In the genomic region with DNA sequence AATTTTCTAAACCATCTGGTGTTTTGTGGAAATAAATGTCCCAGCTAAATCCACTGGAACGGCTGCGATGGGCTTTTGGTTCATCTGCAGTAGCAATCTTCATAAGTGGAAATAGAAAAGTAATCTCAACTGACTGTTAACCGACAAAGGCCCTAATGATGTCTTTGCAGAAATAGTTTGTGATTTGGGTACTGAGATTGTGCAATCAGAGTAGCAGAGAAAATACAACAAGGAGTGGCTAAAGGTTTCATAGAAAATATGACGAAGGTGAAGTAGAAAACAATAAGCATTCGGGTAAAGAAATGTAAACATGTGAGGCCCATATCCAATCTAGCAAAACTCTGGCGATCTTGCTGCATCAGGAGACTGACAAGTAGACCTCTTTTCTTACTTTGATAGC, we compare ENCODE assay signal across 33 cellular contexts.
"Had no signal": no experiment of that assay in that cellular context is flagged by ENCODE, and none has a peak within 500 bp of the region (broad histone marks: within the 10 kb centered on the region; RNA-seq: fewer than 3 reads in every experiment).

No MANE protein-coding gene starts in this region.

- H3K4me1 ChIP-seq: adrenal gland, ascending aorta, body of pancreas, breast epithelium had no signal

- FAIRE-seq: astrocyte, bronchial epithelial cell had no signal

- DNase-seq: activated effector memory CD4-positive, alpha-beta T cell treated with anti-CD3 and anti-CD28 coated beads, Interleukin-2, amount 50 U/mL, for 16 hours; activated effector memory CD4-positive, alpha-beta T cell treated with Interleukin-2 at 50 U/mL for 16 hours; activated gamma-delta T cell; activated gamma-delta T cell treated with Interleukin-2 at 50 U/mL for 16 hours; activated naive CD4-positive, alpha-beta T cell; activated naive CD4-positive, alpha-beta T cell treated with anti-CD3 and anti-CD28 coated beads for 36 hours; activated naive CD4-positive, alpha-beta T cell treated with anti-CD3 and anti-CD28 coated beads, Interleukin-2, amount 10 ng/mL, durations not matched to agents 7 days and 5 days; activated naive CD4-positive, alpha-beta T cell treated with anti-CD3 and anti-CD28 coated beads, Interleukin-2, amount 50 U/mL, for 16 hours; activated naive CD4-positive, alpha-beta T cell treated with Interleukin-2 at 50 U/mL for 16 hours; activated naive CD8-positive, alpha-beta T cell treated with anti-CD3 and anti-CD28 coated beads for 36 hours; activated naive CD8-positive, alpha-beta T cell treated with anti-CD3 and anti-CD28 coated beads, Interleukin-2, amount 10 ng/mL, durations not matched to agents 7 days and 5 days; activated naive CD8-positive, alpha-beta T cell treated with anti-CD3 and anti-CD28 coated beads, Interleukin-2, amount 50 U/mL, for 24 hours; activated T-cell treated with anti-CD3 and anti-CD28 coated beads, Interleukin-2, amount 50 U/mL, for 24 hours; activated T-cell treated with anti-CD3 and anti-CD28 coated beads, Interleukin-2, amount 50 U/mL, for 4 hours; activated T-cell treated with anti-CD3 and anti-CD28 coated beads, Interleukin-2, amount 50 U/mL, for 48 hours; activated T-cell treated with anti-CD3 and anti-CD28 coated beads, Interleukin-2, amount 50 U/mL, for 72 hours; adrenal gland; amniotic stem cell; amygdala; anterior cingulate cortex; aorta; body of pancreas; brain microvascular endothelial cell; caudate nucleus; central memory CD4-positive, alpha-beta T cell; cerebellar nuclear complex had no signal

- H3K4me3 ChIP-seq: adrenal gland, ascending aorta, body of pancreas, breast epithelium, cardiac muscle cell had no signal

- H3K36me3 ChIP-seq: adrenal gland, ascending aorta, brain microvascular endothelial cell, breast epithelium, cardiac muscle cell had no signal

- ATAC-seq: activated naive CD4-positive, alpha-beta T cell treated with anti-CD3 and anti-CD28 coated beads, Interleukin-2, amount 50 U/mL, for 72 hours; activated naive CD8-positive, alpha-beta T cell treated with anti-CD3 and anti-CD28 coated beads, Interleukin-2, amount 50 U/mL, for 24 hours; activated T-cell treated with anti-CD3 and anti-CD28 coated beads, Interleukin-2, amount 50 U/mL, for 4 hours; activated T-cell treated with anti-CD3 and anti-CD28 coated beads, Interleukin-2, amount 50 U/mL, for 72 hours; activated T-helper 17 cell treated with anti-CD3 and anti-CD28 coated beads, Interleukin-2, amount 50 U/mL, for 72 hours; body of pancreas had no signal

- H3K27ac ChIP-seq: adrenal gland, ascending aorta, body of pancreas, brain microvascular endothelial cell, breast epithelium, cardiac muscle cell had no signal

- H3K27me3 ChIP-seq: adrenal gland, ascending aorta, body of pancreas, brain microvascular endothelial cell, breast epithelium had no signal

- H3K9me3 ChIP-seq: adrenal gland, ascending aorta, body of pancreas, breast epithelium had no signal
